In genomic region chr6:46091080-46091478, GRCh38 we compare ENCODE assay signal across 10 cellular contexts. TPM values are rescaled to one million over a fixed set of nuclear protein-coding genes. Genes with fewer than 3 reads are reported as not detected.
"Had no signal": no experiment of that assay in that cellular context is flagged by ENCODE, and none has a peak within 500 bp of the region (broad histone marks: within the 10 kb centered on the region; RNA-seq: fewer than 3 reads in every experiment).

No MANE protein-coding gene starts in this region.

- H3K9me3 ChIP-seq: HAP-1 had no signal

- ATAC-seq: HCT116, K562 had no signal

- H3K36me3 ChIP-seq: HAP-1 had no signal

- H3K27ac ChIP-seq: HL-60 had no signal

- FAIRE-seq: K562 had no signal

- H3K4me3 ChIP-seq: HAP-1, K562 had no signal

- H3K4me1 ChIP-seq: HAP-1 had no signal

- DNase-seq: GOT3, H7, HFFc6, IMR-90, Kasumi-1, KG1 had no signal

RNA-seq across cellular contexts. Expression of gene ENPP4, which starts 38.7 kb away (rescaled TPM):
- polyA plus RNA-seq: K562 had no signal
